ENCODE assay signal across 1 cellular context in genomic region chr11:2401436-2401984, GRCh38.
TF ChIP-seq lines count a peak whose summit lies in the region.

No MANE protein-coding gene starts in this region.

TF ChIP-seq in K562, 482 proteins besides CTCF, POLR2A, EP300 and RAD21:
- no peak for TF ChIP-seq MBD2 (IDR thresholded peaks at IDR 0.05; ENCODE audit: borderline replicate concordance, low read depth)
- no peak for TF ChIP-seq TARDBP (IDR thresholded peaks at IDR 0.05)
- TF ChIP-seq NUFIP1 (IDR thresholded peaks at IDR 0.05; ENCODE audit: partially characterized antibody), result no peak
- no peak for TF ChIP-seq FOXP1 (CRISPR knock-in tag; IDR thresholded peaks at IDR 0.05)
- TF ChIP-seq ZFPM2 (CRISPR knock-in tag; IDR thresholded peaks at IDR 0.05), result no peak
- no peak for TF ChIP-seq ILK (tag; IDR thresholded peaks at IDR 0.05; ENCODE audit: borderline replicate concordance, low read depth)
- no peak for TF ChIP-seq ETV1 (tag; conservative IDR thresholded peaks at IDR 0.05; ENCODE audit: low read depth)
- no peak for TF ChIP-seq CREB3 (tag; conservative IDR thresholded peaks at IDR 0.05; ENCODE audit: low read depth)
- TF ChIP-seq FOXO4 (CRISPR knock-in tag; IDR thresholded peaks at IDR 0.05), result no peak
- no peak for TF ChIP-seq SMAD2 (IDR thresholded peaks at IDR 0.05; ENCODE audit: low read depth, low read length)
- TF ChIP-seq ZKSCAN1 (IDR thresholded peaks at IDR 0.05; ENCODE audit: low read depth, low read length), result no peak
- TF ChIP-seq PHB2 (IDR thresholded peaks at IDR 0.05; ENCODE audit: low read depth), result no peak
- TF ChIP-seq PREB (CRISPR knock-in tag; IDR thresholded peaks at IDR 0.05), result no peak
- TF ChIP-seq ZBTB9 (CRISPR knock-in tag; IDR thresholded peaks at IDR 0.05), result no peak
- no peak for TF ChIP-seq SREBF1 (IDR thresholded peaks at IDR 0.05; ENCODE audit: borderline replicate concordance, low read depth, low read length)
